10 cellular contexts compared by ENCODE assay signal in genomic region chr15:69997701-69998273, GRCh38.
A peak's percentile ranks its signal among the peaks of the same experiment; 100 is the strongest.
DNase-seq lines count a peak whose midpoint lies in the region; TF ChIP-seq lines count a peak whose summit lies in the region.
"Had no signal": no experiment of that assay in that cellular context is flagged by ENCODE, and none has a peak within 500 bp of the region (broad histone marks: within the 10 kb centered on the region; RNA-seq: fewer than 3 reads in every experiment).

No MANE protein-coding gene starts in this region.

- CTCF ChIA-PET in PC-9 (lab: Charles Lee): interaction anchor here (0.5 to 0.7 kb wide), 2 partner anchors 159 to 237 kb away, joined by 3 to 4 read pairs; no protein-coding TSS in a partner anchor
- CTCF ChIA-PET in GM10248 (lab: Yijun Ruan, JAX): interaction anchor here (1.3 to 3.1 kb wide), 2 partner anchors 14 to 25 kb away, joined by 3 to 7 read pairs; no protein-coding TSS in a partner anchor

- H3F3A ChIP-seq in PC-9 (ENCODE audit: insufficient read depth, low read depth): no peaks in the 10 kb centered on the region

- peak overlapping the region; percentile 39 for H3K4me2 ChIP-seq in PC-9

- peaks cover 19% of the 10 kb centered on the region for H3K4me1 ChIP-seq in PC-9 (replicated peaks; ENCODE audit: insufficient read depth)
- peaks cover 0 to 13% of the 10 kb centered on the region in 2 donors for H3K4me1 ChIP-seq in thyroid gland
- H3K4me1 ChIP-seq: parathyroid adenoma had no signal

- DNase-seq in NOMO-1 (lab: John Stamatoyannopoulos, UW; ENCODE audit: unreplicated experiment in 2 of 2) (peak; percentile 31 to 39), NOMO-1 treated with dmso at 0.1 percent for 144 hours (lab: John Stamatoyannopoulos, UW; ENCODE audit: unreplicated experiment) (no peak), PC-9 (peak; percentile 91 to 94), head of caudate nucleus (peak in 40 of 42 donors; percentile 4 to 79 (median 44)), thyroid gland (peak; percentile 98 to 99), NCI-H2171 (lab: John Stamatoyannopoulos, UW) (no peak), GM10248 (ENCODE audit: extremely low spot score) (no peak)
- DNase-seq in activated CD8-positive, alpha-beta memory T cell treated with anti-CD3 and anti-CD28 coated beads, Interleukin-2, amount 50 U/mL, for 4 hours: no peak
- DNase-seq: AML-193 had no signal

- no peaks in the 10 kb centered on the region for H3K9me2 ChIP-seq in PC-9 (ENCODE audit: insufficient read depth)

- 32 to 46% methylated on average over 4 of the region's 4 CpGs for WGBS in thyroid gland, 2 donors

- H2AFZ ChIP-seq in PC-9: no peak overlapping the region
- H2AFZ ChIP-seq: parathyroid adenoma had no signal

- H3K79me2 ChIP-seq in PC-9 (ENCODE audit: low read depth): no peaks in the 10 kb centered on the region
- H3K79me2 ChIP-seq: parathyroid adenoma had no signal

- H3K9me3 ChIP-seq in PC-9 (ENCODE audit: insufficient read depth, low read depth) (no peaks in the 10 kb centered on the region), thyroid gland (no peaks in the 10 kb centered on the region)

- intact Hi-C loops in PC-9 (cut with micrococcal nuclease; ENCODE audit: unreplicated experiment): loop anchor here (1.0 to 10.0 kb wide), 4 partner anchors 95 to 519 kb away; no protein-coding TSS in a partner anchor
- intact Hi-C loops in head of caudate nucleus (cut with DNase I): no loop called here
- intact Hi-C loops in thyroid gland (cut with DNase I): no loop called here

- H3K4me3 ChIP-seq in PC-9 (no peak overlapping the region), thyroid gland (replicated peaks in 1 of 3) (no peak overlapping the region)

- no peaks in the 10 kb centered on the region for H4K20me1 ChIP-seq in PC-9 (ENCODE audit: insufficient read depth)

- POLR2A ChIA-PET in PC-9 (lab: Charles Lee; ENCODE audit: unreplicated experiment): interaction anchor here (0.6 to 0.9 kb wide), 5 partner anchors 94 to 512 kb away, joined by 3 to 9 read pairs (median 5); no protein-coding TSS in a partner anchor
- POLR2A ChIA-PET in GM10248 (lab: Yijun Ruan, JAX): no interaction called here

- H3K27ac ChIP-seq in PC-9 (no peak overlapping the region), thyroid gland (peak overlapping the region in 1 of 3 donors; percentile 11)
- H3K27ac ChIP-seq: parathyroid adenoma had no signal

- no TSS peak for BruUV-seq in PC-9 (replicated peaks; lab: Mats Ljungman, UMichigan)

- no peak for TF ChIP-seq CTCF in PC-9 (conservative IDR thresholded peaks at IDR 0.05)
- TF ChIP-seq CTCF in thyroid gland (IDR thresholded peaks at IDR 0.05): no peak
- TF ChIP-seq CTCF in GM10248 (IDR thresholded peaks at IDR 0.05; ENCODE audit: control extremely low read depth, extremely low read depth, low read depth, missing control alignments): no peak

- H3K27me3 ChIP-seq in PC-9 (ENCODE audit: insufficient read depth, low read depth) (no peaks in the 10 kb centered on the region), thyroid gland (no peaks in the 10 kb centered on the region)

- no peaks in the 10 kb centered on the region for H3K36me3 ChIP-seq in PC-9 (ENCODE audit: low read depth)
- H3K36me3 ChIP-seq in thyroid gland: no peaks in the 10 kb centered on the region

- no peak for TF ChIP-seq POLR2A in thyroid gland (IDR thresholded peaks at IDR 0.05)

Comparison
In these comparisons a context has a peak if more than half of its experiments do, and no peak if none do; other contexts are left out.
1. DNase-seq: peak in NOMO-1 (2 of 2), PC-9 (2 of 2), head of caudate nucleus (40 of 42) and thyroid gland (2 of 2); none in NOMO-1 treated with dmso at 0.1 percent for 144 hours (single experiment), NCI-H2171 (single experiment), activated CD8-positive, alpha-beta memory T cell treated with anti-CD3 and anti-CD28 coated beads, Interleukin-2, amount 50 U/mL, for 4 hours (single experiment) and GM10248 (single experiment).